Comparison of ENCODE assay signal across 8 cellular contexts in genomic region chr11:3867209-3868071, GRCh38. TPM values are rescaled to one million over a fixed set of nuclear protein-coding genes. Genes with fewer than 3 reads are reported as not detected.
DNase-seq lines count a peak whose midpoint lies in the region; ATAC-seq lines count a peak whose summit lies in the region.

No MANE protein-coding gene starts in this region.

- ATAC-seq in GM19023 (IDR thresholded peaks at IDR 0.05; ENCODE audit: unreplicated experiment) (peak; percentile 54), HG03064 (IDR thresholded peaks at IDR 0.05; ENCODE audit: low read depth, unreplicated experiment) (peak; percentile 52)
- ATAC-seq in activated naive CD8-positive, alpha-beta T cell treated with anti-CD3 and anti-CD28 coated beads, Interleukin-2, amount 10 ng/mL, durations not matched to agents 7 days and 5 days (ENCODE audit: low read depth) = peak; percentile 19

- H3K18ac ChIP-seq in mesenchymal stem cell (ENCODE audit: low read depth in 1 of 2, low read length in 2 of 2) = peak overlapping the region in 1 of 2 experiments; percentile 52

- DNase-seq in activated naive CD8-positive, alpha-beta T cell treated with anti-CD3 and anti-CD28 coated beads, Interleukin-2, amount 10 ng/mL, durations not matched to agents 7 days and 5 days = no peak
- no peak for DNase-seq in mesenchymal stem cell
- DNase-seq in MV-4-11 (lab: John Stamatoyannopoulos, UW) = no peak
- no peak for DNase-seq in NCI-H510A (lab: John Stamatoyannopoulos, UW)
- no peak for DNase-seq in amygdala (lab: John Stamatoyannopoulos, UW)
- DNase-seq in DMS153 (lab: John Stamatoyannopoulos, UW) = no peak

- H3K9ac ChIP-seq in mesenchymal stem cell (ENCODE audit: low read length) = peak overlapping the region; percentile 51

- peaks cover 0 to 3% of the 10 kb centered on the region in 2 experiments for H3K36me3 ChIP-seq in mesenchymal stem cell (ENCODE audit: control insufficient read depth in 1 of 2, insufficient read depth in 2 of 2, low read depth in 1 of 2, low read length in 2 of 2)

- no peak overlapping the region for H3K4me3 ChIP-seq in mesenchymal stem cell (ENCODE audit: insufficient read depth in 1 of 2, low read depth in 1 of 2, low read length in 2 of 2)

- H3K14ac ChIP-seq in mesenchymal stem cell (ENCODE audit: low read length in 2 of 2) = peak overlapping the region in 1 of 2 experiments; percentile 9

- no peaks in the 10 kb centered on the region for H3K27me3 Mint-ChIP-seq in activated naive CD8-positive, alpha-beta T cell treated with anti-CD3 and anti-CD28 coated beads, Interleukin-2, amount 10 ng/mL, durations not matched to agents 7 days and 5 days

- no peaks in the 10 kb centered on the region for H3K9me3 Mint-ChIP-seq in activated naive CD8-positive, alpha-beta T cell treated with anti-CD3 and anti-CD28 coated beads, Interleukin-2, amount 10 ng/mL, durations not matched to agents 7 days and 5 days

- peak overlapping the region; percentile 30 for H2BK15ac ChIP-seq in mesenchymal stem cell (ENCODE audit: low read depth, poor library complexity, severe bottlenecking)

- no peak overlapping the region for H3K27ac ChIP-seq in mesenchymal stem cell (ENCODE audit: low read length, poor library complexity, severe bottlenecking)

- peak overlapping the region; percentile 76 for H3K27ac Mint-ChIP-seq in activated naive CD8-positive, alpha-beta T cell treated with anti-CD3 and anti-CD28 coated beads, Interleukin-2, amount 10 ng/mL, durations not matched to agents 7 days and 5 days

- peak overlapping the region; percentile 63 for H4K91ac ChIP-seq in mesenchymal stem cell (ENCODE audit: low read length)

- H3K79me1 ChIP-seq in mesenchymal stem cell (replicated peaks; ENCODE audit: low read length, poor library complexity, severe bottlenecking) = peaks cover 24% of the 10 kb centered on the region

- no peak overlapping the region for H2BK5ac ChIP-seq in mesenchymal stem cell (ENCODE audit: low read depth, low read length, poor library complexity, severe bottlenecking)

- H3K27me3 ChIP-seq in mesenchymal stem cell (ENCODE audit: control insufficient read depth in 1 of 2, insufficient read depth in 1 of 2, low read length in 2 of 2) = no peaks in the 10 kb centered on the region

- POLR2A ChIA-PET in activated naive CD8-positive, alpha-beta T cell treated with anti-CD3 and anti-CD28 coated beads, Interleukin-2, amount 10 ng/mL, durations not matched to agents 7 days and 5 days (lab: Charles Lee) = interaction anchor here (1.3 to 5.1 kb wide), 3 partner anchors 12 to 122 kb away, joined by 3 to 46 read pairs (median 9); partner anchors contain the start of genes RHOG and STIM1

- H3K9me3 ChIP-seq in mesenchymal stem cell (ENCODE audit: control insufficient read depth, low read length) = no peaks in the 10 kb centered on the region

- H3K4me3 Mint-ChIP-seq in activated naive CD8-positive, alpha-beta T cell treated with anti-CD3 and anti-CD28 coated beads, Interleukin-2, amount 10 ng/mL, durations not matched to agents 7 days and 5 days = peak overlapping the region; percentile 59

- peak overlapping the region; percentile 43 to 59 for H3K4ac ChIP-seq in mesenchymal stem cell (ENCODE audit: low read depth in 1 of 2, low read length in 2 of 2)

- H3K23ac ChIP-seq in mesenchymal stem cell (ENCODE audit: low read length in 2 of 2) = no peak overlapping the region

- peaks cover 10% of the 10 kb centered on the region for H3K4me1 ChIP-seq in mesenchymal stem cell (ENCODE audit: control insufficient read depth, insufficient read depth, low read depth, low read length)

- peak overlapping the region; percentile 27 for H2AK5ac ChIP-seq in mesenchymal stem cell (ENCODE audit: low read length, severe bottlenecking)

- peaks cover 72% of the 10 kb centered on the region for H3K4me1 Mint-ChIP-seq in activated naive CD8-positive, alpha-beta T cell treated with anti-CD3 and anti-CD28 coated beads, Interleukin-2, amount 10 ng/mL, durations not matched to agents 7 days and 5 days

- H3K4me2 ChIP-seq in mesenchymal stem cell (ENCODE audit: low read length, poor library complexity, severe bottlenecking) = no peak overlapping the region

- H2BK120ac ChIP-seq in mesenchymal stem cell (ENCODE audit: low read depth, low read length) = peak overlapping the region; percentile 57

- peaks cover 19% of the 10 kb centered on the region for H3K36me3 Mint-ChIP-seq in activated naive CD8-positive, alpha-beta T cell treated with anti-CD3 and anti-CD28 coated beads, Interleukin-2, amount 10 ng/mL, durations not matched to agents 7 days and 5 days

- peak overlapping the region; percentile 69 for H4K8ac ChIP-seq in mesenchymal stem cell (ENCODE audit: low read length)

- H2AFZ ChIP-seq in mesenchymal stem cell (ENCODE audit: low read depth, low read length) = no peak overlapping the region

- H2BK12ac ChIP-seq in mesenchymal stem cell (ENCODE audit: low read length in 2 of 2) = peak overlapping the region in 1 of 2 experiments; percentile 88

- WGBS in mesenchymal stem cell = 38% methylated on average over 6 of the region's 6 CpGs

RNA-seq across cellular contexts. Expression of gene STIM1, which starts 12.0 kb away (rescaled TPM):
- 100 to 1,000 TPM in 1 of 2 experiments, 10 to 100 TPM in 1; 98.8 to 101 TPM for total RNA-seq in activated naive CD8-positive, alpha-beta T cell treated with anti-CD3 and anti-CD28 coated beads, Interleukin-2, amount 10 ng/mL, durations not matched to agents 7 days and 5 days
- 37.2 TPM for polyA plus RNA-seq in mesenchymal stem cell (2013, experiment 1 of 2)
- polyA plus RNA-seq in mesenchymal stem cell (2013, experiment 2 of 2) = 35.2 TPM

RNA-seq across cellular contexts. Expression of gene RHOG, which starts 26.7 kb away (rescaled TPM):
- total RNA-seq in activated naive CD8-positive, alpha-beta T cell treated with anti-CD3 and anti-CD28 coated beads, Interleukin-2, amount 10 ng/mL, durations not matched to agents 7 days and 5 days = 100 to 1,000 TPM; 154 to 159 TPM
- polyA plus RNA-seq in mesenchymal stem cell (2013, experiment 1 of 2) = 77.1 TPM
- polyA plus RNA-seq in mesenchymal stem cell (2013, experiment 2 of 2) = 76.9 TPM

RNA-seq across cellular contexts. Expression of gene PGAP2, which starts 59.1 kb away (rescaled TPM):
- total RNA-seq in activated naive CD8-positive, alpha-beta T cell treated with anti-CD3 and anti-CD28 coated beads, Interleukin-2, amount 10 ng/mL, durations not matched to agents 7 days and 5 days = 10 to 100 TPM; 21.8 to 22.7 TPM
- 16.4 TPM for polyA plus RNA-seq in mesenchymal stem cell (2013, experiment 1 of 2)
- 15.1 TPM for polyA plus RNA-seq in mesenchymal stem cell (2013, experiment 2 of 2)
